ENCODE assay signal across 11 cellular contexts in the genomic region with DNA sequence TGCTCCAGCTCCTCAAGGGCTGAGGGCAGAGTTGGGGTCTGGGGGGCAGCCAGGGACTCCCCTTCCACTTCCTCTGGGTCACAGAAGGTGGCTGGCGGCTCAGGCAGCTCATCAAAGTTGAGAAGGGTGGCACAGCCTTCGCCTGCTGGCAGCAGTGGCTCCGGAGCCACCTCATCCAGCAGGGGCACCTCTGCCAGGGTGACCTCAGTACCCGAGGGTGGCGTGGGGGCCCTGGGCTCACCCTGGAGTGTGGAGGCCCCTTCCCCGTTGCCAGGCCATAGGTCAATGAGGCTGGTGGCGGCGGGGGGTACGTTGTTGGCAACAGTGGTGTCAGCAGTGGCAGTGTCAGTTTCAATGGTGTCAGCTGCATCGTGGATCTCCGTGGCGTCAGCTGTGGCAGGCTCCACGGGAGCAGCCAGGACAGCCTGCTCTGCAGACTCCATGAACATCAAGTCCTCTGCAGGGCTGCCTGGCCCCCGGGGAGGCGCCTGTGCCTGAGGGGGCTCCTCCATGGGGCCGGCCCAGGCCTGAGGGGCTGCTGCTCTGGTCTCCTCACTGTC. TPM values are rescaled to one million over a fixed set of nuclear protein-coding genes. Genes with fewer than 3 reads are reported as not detected.
DNase-seq lines count a peak whose midpoint lies in the region; ATAC-seq and TF ChIP-seq lines count a peak whose summit lies in the region.
"Had no signal": no experiment of that assay in that cellular context is flagged by ENCODE, and none has a peak within 500 bp of the region (broad histone marks: within the 10 kb centered on the region; RNA-seq: fewer than 3 reads in every experiment).

No MANE protein-coding gene starts in this region.

- TF ChIP-seq RAD21 in SK-N-SH (IDR thresholded peaks at IDR 0.05; ENCODE audit: low read length) = no peak

- TF ChIP-seq EP300 in SK-N-SH (IDR thresholded peaks at IDR 0.05; ENCODE audit: borderline replicate concordance in 1 of 2, low read depth in 1 of 2, low read length in 1 of 2) = no peak

- H3K27ac Mint-ChIP-seq in endothelial cell (ENCODE audit: unreplicated experiment) = peak overlapping the region; percentile 64
- H3K27ac Mint-ChIP-seq: activated CD4-positive, alpha-beta memory T cell treated with anti-CD3 and anti-CD28 coated beads for 36 hours had no signal

- H3K27me3 Mint-ChIP-seq in endothelial cell (ENCODE audit: unreplicated experiment) = peaks cover 22% of the 10 kb centered on the region
- H3K27me3 Mint-ChIP-seq: activated CD4-positive, alpha-beta memory T cell treated with anti-CD3 and anti-CD28 coated beads for 36 hours had no signal

- no peak overlapping the region for H2AFZ ChIP-seq in SK-N-SH (ENCODE audit: low read depth)

- no peak overlapping the region; a peak in 1 of 4 replicates for H3K4me3 ChIP-seq in SK-N-SH (ENCODE audit: low read depth in 2 of 2, low read length in 1 of 2)
- no peak overlapping the region for H3K4me3 ChIP-seq in stomach smooth muscle (ENCODE audit: low read length in 2 of 2)
- H3K4me3 ChIP-seq: colonic mucosa, SJCRH30, upper lobe of left lung had no signal

- H3K9me3 ChIP-seq in SK-N-SH (no peaks in the 10 kb centered on the region), stomach smooth muscle (ENCODE audit: control insufficient read depth in 2 of 2, low read length in 2 of 2) (no peaks in the 10 kb centered on the region)
- H3K9me3 ChIP-seq: colonic mucosa, SJCRH30, upper lobe of left lung had no signal

- H3K79me2 ChIP-seq in SK-N-SH (ENCODE audit: insufficient read depth) = peaks cover under 1% of the 10 kb centered on the region; the same call in 1 of the 2 replicates

- H3K36me3 ChIP-seq in SK-N-SH (replicated peaks in 1 of 2; ENCODE audit: control insufficient read depth in 1 of 2, insufficient read depth in 2 of 2, low read length in 1 of 2) (peaks cover 18 to 53% of the 10 kb centered on the region in 2 experiments), stomach smooth muscle (ENCODE audit: control insufficient read depth in 2 of 2, insufficient read depth in 2 of 2, low read length in 2 of 2) (peaks cover 0 to 15% of the 10 kb centered on the region in 2 donors)
- H3K36me3 ChIP-seq: colonic mucosa had no signal

- CTCF ChIA-PET in SK-N-SH (lab: Yijun Ruan, JAX) = interaction anchor here (1.0 to 15.5 kb wide), 21 partner anchors 8 to 149 kb away, joined by 3 to 375 read pairs (median 9); partner anchors contain the start of genes DBN1, F12, GRK6 and PDLIM7

- DNase-seq in SK-N-SH (no peak), endothelial cell (ENCODE audit: low spot score) (no peak), posterior cingulate gyrus (no peak), NCI-H1105 treated with DMSO at 0.1 percent for 48 hours (lab: John Stamatoyannopoulos, UW) (no peak)

- H3K9me2 ChIP-seq in SK-N-SH = no peaks in the 10 kb centered on the region

- H3K36me3 Mint-ChIP-seq in endothelial cell (ENCODE audit: low read depth, unreplicated experiment) = peaks cover 14% of the 10 kb centered on the region
- H3K36me3 Mint-ChIP-seq: activated CD4-positive, alpha-beta memory T cell treated with anti-CD3 and anti-CD28 coated beads for 36 hours had no signal

- H3K9me3 Mint-ChIP-seq in endothelial cell (ENCODE audit: unreplicated experiment) = no peaks in the 10 kb centered on the region
- H3K9me3 Mint-ChIP-seq: activated CD4-positive, alpha-beta memory T cell treated with anti-CD3 and anti-CD28 coated beads for 36 hours had no signal

- no peak overlapping the region for H3K4me3 Mint-ChIP-seq in endothelial cell (ENCODE audit: unreplicated experiment)
- H3K4me3 Mint-ChIP-seq: activated CD4-positive, alpha-beta memory T cell treated with anti-CD3 and anti-CD28 coated beads for 36 hours had no signal

- peaks cover 27% of the 10 kb centered on the region for H3K4me1 Mint-ChIP-seq in endothelial cell (ENCODE audit: unreplicated experiment)

- 75% methylated on average over 5 of the region's 16 CpGs for WGBS in SK-N-SH (ENCODE audit: low lambda C conversion rate)

- H3F3A ChIP-seq in SK-N-SH (replicated peaks; ENCODE audit: insufficient read depth) = peaks cover 41% of the 10 kb centered on the region

- no peak for ATAC-seq in SK-N-SH treated with all-trans-retinoic acid at 6 μM for 48 hours

- H3K27ac ChIP-seq in SK-N-SH (ENCODE audit: low read depth in 2 of 2, low read length in 1 of 2) (peak overlapping the region; percentile 69 to 84), stomach smooth muscle (ENCODE audit: low read length) (peak overlapping the region; percentile 24)
- H3K27ac ChIP-seq: C4-2B, colonic mucosa, SJCRH30, upper lobe of left lung had no signal

- intact Hi-C loops in posterior cingulate gyrus (cut with DNase I) = loop anchor here (10.0 kb wide), 1 partner anchor 143 kb away; the partner anchor contains the start of gene MXD3

- H4K20me1 ChIP-seq in SK-N-SH (ENCODE audit: insufficient read depth) = peaks cover 68% of the 10 kb centered on the region

- H3K27me3 ChIP-seq in SK-N-SH (ENCODE audit: insufficient read depth) (no peaks in the 10 kb centered on the region), stomach smooth muscle (ENCODE audit: control insufficient read depth in 1 of 2, insufficient read depth in 2 of 2, low read length in 2 of 2) (peaks cover 0 to 6% of the 10 kb centered on the region in 2 donors)
- H3K27me3 ChIP-seq: colonic mucosa, SJCRH30, upper lobe of left lung had no signal

- no peak overlapping the region for H3K4me2 ChIP-seq in SK-N-SH

- TF ChIP-seq CTCF in SK-N-SH (IDR thresholded peaks at IDR 0.05) (no peak), endothelial cell (IDR thresholded peaks at IDR 0.05; ENCODE audit: unreplicated experiment) (no peak)

- no peak overlapping the region for H3K9ac ChIP-seq in SK-N-SH
- no peak overlapping the region for H3K9ac ChIP-seq in stomach smooth muscle (ENCODE audit: low read length in 2 of 2)

- H3K4me1 ChIP-seq in SK-N-SH (ENCODE audit: control insufficient read depth in 1 of 2, insufficient read depth in 2 of 2, low read depth in 1 of 2, low read length in 1 of 2) (peaks cover 12 to 64% of the 10 kb centered on the region in 2 experiments), stomach smooth muscle (ENCODE audit: control insufficient read depth, insufficient read depth, low read length) (peaks cover 39% of the 10 kb centered on the region)
- H3K4me1 ChIP-seq: SJCRH30 had no signal

- POLR2A ChIA-PET in SK-N-SH (lab: Yijun Ruan, JAX) = interaction anchor here (1.1 to 4.6 kb wide), 6 partner anchors 14 to 54 kb away, joined by 3 to 43 read pairs (median 4); partner anchors contain the start of gene PDLIM7

TF ChIP-seq in SK-N-SH, 30 proteins besides CTCF, POLR2A, EP300 and RAD21 (continues in another document):
- TF ChIP-seq ELF1 (IDR thresholded peaks at IDR 0.05) (no peak), RCOR1 (IDR thresholded peaks at IDR 0.05; ENCODE audit: low read length) (no peak), FOSL2 (IDR thresholded peaks at IDR 0.05; ENCODE audit: borderline replicate concordance, low read depth) (no peak)

TF ChIP-seq in SK-N-SH treated with all-trans-retinoic acid at 6 μM for 48 hours, 23 proteins besides CTCF, POLR2A, EP300 and RAD21:
- no peak for TF ChIP-seq OSR1 (CRISPR knock-in tag; IDR thresholded peaks at IDR 0.05)

RNA-seq across cellular contexts. Expression of gene PRR7, which starts 11.6 kb away (rescaled TPM):
- polyA plus RNA-seq in SK-N-SH (2012; rRNA removed) = 12.5 and 17.1 TPM in 2 replicates
- 12.6 and 23.0 TPM in 2 replicates for polyA plus RNA-seq in SK-N-SH (2012; cell fraction: cytosol; rRNA removed)
- 29.5 and 41.3 TPM in 2 replicates for polyA plus RNA-seq in SK-N-SH (2012; cell fraction: nucleus; rRNA removed)
- total RNA-seq in endothelial cell (ENCODE audit: unreplicated experiment) = 0.97 TPM

RNA-seq across cellular contexts. Expression of gene DBN1, which starts 15.2 kb away (rescaled TPM):
- polyA plus RNA-seq in SK-N-SH (2012; rRNA removed) = 176 and 244 TPM in 2 replicates
- 109 and 114 TPM in 2 replicates for polyA plus RNA-seq in SK-N-SH (2012; cell fraction: cytosol; rRNA removed)
- 1,021 and 1,050 TPM in 2 replicates for polyA plus RNA-seq in SK-N-SH (2012; cell fraction: nucleus; rRNA removed)
- total RNA-seq in endothelial cell (ENCODE audit: unreplicated experiment) = 315 TPM

RNA-seq across cellular contexts. Expression of gene GRK6, which starts 31.7 kb away (rescaled TPM):
- 35.9 and 39.5 TPM in 2 replicates for polyA plus RNA-seq in SK-N-SH (2012; rRNA removed)
- 28.3 and 36.2 TPM in 2 replicates for polyA plus RNA-seq in SK-N-SH (2012; cell fraction: cytosol; rRNA removed)
- 28.0 and 30.6 TPM in 2 replicates for polyA plus RNA-seq in SK-N-SH (2012; cell fraction: nucleus; rRNA removed)
- total RNA-seq in endothelial cell (ENCODE audit: unreplicated experiment) = 33.1 TPM

RNA-seq across cellular contexts. Expression of gene PDLIM7, which starts 39.2 kb away (rescaled TPM):
- 183 and 206 TPM in 2 replicates for polyA plus RNA-seq in SK-N-SH (2012; rRNA removed)
- 60.8 and 101 TPM in 2 replicates for polyA plus RNA-seq in SK-N-SH (2012; cell fraction: cytosol; rRNA removed)
- 702 and 826 TPM in 2 replicates for polyA plus RNA-seq in SK-N-SH (2012; cell fraction: nucleus; rRNA removed)
- 238 TPM for total RNA-seq in endothelial cell (ENCODE audit: unreplicated experiment)

RNA-seq across cellular contexts. Expression of gene F12, which starts 48.8 kb away (rescaled TPM):
- 3.8 and 4.3 TPM in 2 replicates for polyA plus RNA-seq in SK-N-SH (2012; rRNA removed)
- polyA plus RNA-seq in SK-N-SH (2012; cell fraction: cytosol; rRNA removed) = 1.2 and 3.0 TPM in 2 replicates
- 8.5 and 16.3 TPM in 2 replicates for polyA plus RNA-seq in SK-N-SH (2012; cell fraction: nucleus; rRNA removed)
- 1.4 TPM for total RNA-seq in endothelial cell (ENCODE audit: unreplicated experiment)
